In the genomic region with DNA sequence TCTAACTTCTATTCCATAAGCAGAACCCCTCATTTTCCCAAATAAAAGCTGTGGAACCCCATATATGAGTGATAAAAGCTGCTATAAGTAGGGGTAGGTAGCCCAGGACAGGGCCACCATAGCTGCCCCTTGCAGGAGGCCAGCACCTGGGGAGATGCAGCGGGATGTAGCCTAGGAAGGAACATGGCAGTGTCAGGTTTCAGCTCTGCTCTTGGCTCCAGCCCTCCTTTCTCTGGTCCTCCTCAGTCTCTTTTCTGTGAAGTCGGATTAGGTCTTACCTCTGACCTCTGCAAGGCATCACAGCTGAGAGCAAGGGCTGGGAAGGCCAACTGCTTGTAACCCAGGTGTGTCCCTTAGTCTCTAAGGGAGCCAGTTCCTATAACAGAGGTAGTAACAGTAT, we compare ENCODE assay signal across 22 cellular contexts.
DNase-seq lines count a peak whose midpoint lies in the region; ATAC-seq, FAIRE-seq and TF ChIP-seq lines count a peak whose summit lies in the region.
"Had no signal": no experiment of that assay in that cellular context is flagged by ENCODE, and none has a peak within 500 bp of the region (broad histone marks: within the 10 kb centered on the region; RNA-seq: fewer than 3 reads in every experiment).

No MANE protein-coding gene starts in this region.

- H3K4me1 ChIP-seq in right cardiac atrium (ENCODE audit: control insufficient read depth, insufficient read depth, low read length) (peaks cover 7% of the 10 kb centered on the region), heart left ventricle (peaks cover 0 to 59% (median 18%) of the 10 kb centered on the region in 12 donors), skeletal muscle tissue (ENCODE audit: control insufficient read depth in 3 of 3, insufficient read depth in 3 of 3, low read length in 3 of 3) (peaks cover 22 to 35% (median 29%) of the 10 kb centered on the region in 3 donors), small intestine (ENCODE audit: control insufficient read depth in 2 of 2, insufficient read depth in 1 of 2, low read depth in 1 of 2, low read length in 1 of 2) (peaks cover 0 to 3% of the 10 kb centered on the region in 2 donors)

- no peak for FAIRE-seq in small intestine (lab: Jason Lieb, UNC)
- FAIRE-seq: GM18507 had no signal

- no peak for TF ChIP-seq POLR2A in heart left ventricle (IDR thresholded peaks at IDR 0.05)

- H3K4me3 ChIP-seq in right cardiac atrium (ENCODE audit: low read length), result no peak overlapping the region
- no peak overlapping the region for H3K4me3 ChIP-seq in heart left ventricle
- H3K4me3 ChIP-seq in skeletal muscle tissue (ENCODE audit: low read length in 3 of 3), result no peak overlapping the region
- H3K4me3 ChIP-seq in small intestine (ENCODE audit: low read depth in 1 of 2, low read length in 2 of 2), result no peak overlapping the region
- H3K4me3 ChIP-seq: GM23248 had no signal

- H3K36me3 ChIP-seq in heart left ventricle (peaks cover 0 to 2% (median 0%) of the 10 kb centered on the region in 9 donors), skeletal muscle tissue (ENCODE audit: control insufficient read depth in 3 of 3, insufficient read depth in 3 of 3, low read length in 3 of 3) (no peaks in the 10 kb centered on the region), small intestine (ENCODE audit: control insufficient read depth in 2 of 2, insufficient read depth in 2 of 2, low read length in 2 of 2) (peaks cover 0 to 2% of the 10 kb centered on the region in 2 donors)

- DNase-seq in DMS53 (lab: John Stamatoyannopoulos, UW) (peak; percentile 13), DMS53 treated with DMSO at 0.1 percent for 48 hours (lab: John Stamatoyannopoulos, UW; ENCODE audit: unreplicated experiment) (no peak), right cardiac atrium (no peak), heart left ventricle (no peak), iPS-NIHi7 (ENCODE audit: extremely low spot score) (peak; percentile 38), putamen (ENCODE audit: low spot score) (no peak), small intestine (no peak)
- DNase-seq: CD8-positive, alpha-beta memory T cell; DMS 273 treated with DMSO at 0.1 percent for 48 hours; DND-41; GM23248; IMR-90; KG1; MM.1S; NCI-H187; NCI-H2081 treated with DMSO at 0.1 percent for 48 hours; NCI-H446 treated with DMSO at 0.1 percent for 48 hours had no signal

- ATAC-seq in right cardiac atrium, result no peak
- no peak for ATAC-seq in heart left ventricle
- ATAC-seq: HCT116, SK-N-SH treated with all-trans-retinoic acid at 6 μM for 48 hours had no signal

- WGBS in right cardiac atrium, result 82% methylated on average over 2 of the region's 2 CpGs
- WGBS in heart left ventricle, 4 donors, result 81 to 100% (median 89%) methylated on average over 2 of the region's 2 CpGs
- WGBS in small intestine, 3 donors, result 61 to 87% (median 84%) methylated on average over 2 of the region's 2 CpGs

- no peak for TF ChIP-seq CTCF in heart left ventricle (IDR thresholded peaks at IDR 0.05)

- H3K9ac ChIP-seq in skeletal muscle tissue (ENCODE audit: low read depth in 1 of 3, low read length in 3 of 3), result no peak overlapping the region
- H3K9ac ChIP-seq: GM23248 had no signal

- H3K27me3 ChIP-seq in right cardiac atrium (ENCODE audit: control insufficient read depth, insufficient read depth) (no peaks in the 10 kb centered on the region), heart left ventricle (no peaks in the 10 kb centered on the region), skeletal muscle tissue (ENCODE audit: control insufficient read depth in 3 of 3, insufficient read depth in 3 of 3, low read length in 3 of 3) (no peaks in the 10 kb centered on the region), small intestine (ENCODE audit: control insufficient read depth in 2 of 2, insufficient read depth in 2 of 2, low read length in 2 of 2) (no peaks in the 10 kb centered on the region)

- H3K27ac ChIP-seq in right cardiac atrium (ENCODE audit: low read length) (peak overlapping the region; percentile 48), heart left ventricle (peak overlapping the region in 1 of 12 donors; percentile 11), skeletal muscle tissue (ENCODE audit: low read depth, low read length) (peak overlapping the region; percentile 76), small intestine (ENCODE audit: low read depth in 1 of 2, low read length in 1 of 2) (no peak overlapping the region)
- H3K27ac ChIP-seq: 22Rv1, GM23248 had no signal

- intact Hi-C loops in right cardiac atrium (cut with DNase I), result no loop called here
- intact Hi-C loops in heart left ventricle (cut with DNase I), result no loop called here

- H3K9me3 ChIP-seq in right cardiac atrium (ENCODE audit: control insufficient read depth, low read length) (no peaks in the 10 kb centered on the region), heart left ventricle (peaks cover 0 to 8% (median 0%) of the 10 kb centered on the region in 12 donors), skeletal muscle tissue (ENCODE audit: control insufficient read depth in 3 of 3, low read length in 3 of 3) (no peaks in the 10 kb centered on the region), small intestine (ENCODE audit: control insufficient read depth, low read depth) (no peaks in the 10 kb centered on the region)

Comparison
In these comparisons a context has a peak if more than half of its experiments do, and no peak if none do; other contexts are left out.
1. DNase-seq: peak in DMS53 (single experiment) and iPS-NIHi7 (single experiment); none in DMS53 treated with DMSO at 0.1 percent for 48 hours (single experiment), right cardiac atrium (0 of 3), heart left ventricle (0 of 5), putamen (single experiment) and small intestine (single experiment).
2. H3K27ac ChIP-seq: peak in right cardiac atrium (single experiment) and skeletal muscle tissue (single experiment); none in small intestine (0 of 2).